ENCODE assay signal across 23 cellular contexts in genomic region chr10:63595072-63595471, GRCh38.
DNase-seq lines count a peak whose midpoint lies in the region; ATAC-seq and TF ChIP-seq lines count a peak whose summit lies in the region.
"Had no signal": no experiment of that assay in that cellular context is flagged by ENCODE, and none has a peak within 500 bp of the region (broad histone marks: within the 10 kb centered on the region; RNA-seq: fewer than 3 reads in every experiment).

No MANE protein-coding gene starts in this region.

- intact Hi-C loops in activated T-helper 1 cell treated with anti-CD3 and anti-CD28 coated beads, Interleukin-12 subunit alpha, Interleukin-12 subunit beta, Interleukin-2, Interleukin-4 antibody, amounts not matched to agents 30 ng/mL and 10 ng/mL and 1 ng/mL, durations not matched to agents 14 hours and 24 hours and 36 hours (cut with micrococcal nuclease) = no loop called here

- H3K36me3 ChIP-seq in BE2C = peaks cover 19% of the 10 kb centered on the region
- peaks cover 0 to 30% of the 10 kb centered on the region in 2 donors for H3K36me3 ChIP-seq in gastroesophageal sphincter
- peaks cover 6% of the 10 kb centered on the region for H3K36me3 ChIP-seq in suprapubic skin
- H3K36me3 ChIP-seq: thyroid gland had no signal

- ATAC-seq in gastroesophageal sphincter (no peak), GM21529 (IDR thresholded peaks at IDR 0.05; ENCODE audit: unreplicated experiment) (no peak), HG03196 (IDR thresholded peaks at IDR 0.05; ENCODE audit: unreplicated experiment) (no peak)
- ATAC-seq: T-cell had no signal

- no peaks in the 10 kb centered on the region for H3K9me3 Mint-ChIP-seq in activated T-helper 1 cell treated with anti-CD3 and anti-CD28 coated beads, Interleukin-12 subunit alpha, Interleukin-12 subunit beta, Interleukin-2, Interleukin-4 antibody, amounts not matched to agents 30 ng/mL and 10 ng/mL and 1 ng/mL, durations not matched to agents 14 hours and 24 hours and 36 hours
- H3K9me3 Mint-ChIP-seq: activated naive CD4-positive, alpha-beta T cell treated with anti-CD3 and anti-CD28 coated beads, Interleukin-2, amount 10 ng/mL, durations not matched to agents 7 days and 5 days; brain; T-cell had no signal

- no peaks in the 10 kb centered on the region for H3K4me1 Mint-ChIP-seq in activated T-helper 1 cell treated with anti-CD3 and anti-CD28 coated beads, Interleukin-12 subunit alpha, Interleukin-12 subunit beta, Interleukin-2, Interleukin-4 antibody, amounts not matched to agents 30 ng/mL and 10 ng/mL and 1 ng/mL, durations not matched to agents 14 hours and 24 hours and 36 hours (ENCODE audit: low read depth)
- H3K4me1 Mint-ChIP-seq: activated naive CD4-positive, alpha-beta T cell treated with anti-CD3 and anti-CD28 coated beads, Interleukin-2, amount 10 ng/mL, durations not matched to agents 7 days and 5 days; T-cell had no signal

- H3K27me3 ChIP-seq in BE2C (no peaks in the 10 kb centered on the region), gastroesophageal sphincter (no peaks in the 10 kb centered on the region), suprapubic skin (no peaks in the 10 kb centered on the region)
- H3K27me3 ChIP-seq: Peyer's patch, SJSA1, thyroid gland had no signal

- TF ChIP-seq POLR2A in gastroesophageal sphincter (IDR thresholded peaks at IDR 0.05) = no peak
- no peak for TF ChIP-seq POLR2A in suprapubic skin (IDR thresholded peaks at IDR 0.05)

- no peaks in the 10 kb centered on the region for H3K27me3 Mint-ChIP-seq in activated T-helper 1 cell treated with anti-CD3 and anti-CD28 coated beads, Interleukin-12 subunit alpha, Interleukin-12 subunit beta, Interleukin-2, Interleukin-4 antibody, amounts not matched to agents 30 ng/mL and 10 ng/mL and 1 ng/mL, durations not matched to agents 14 hours and 24 hours and 36 hours (ENCODE audit: insufficient read depth)
- H3K27me3 Mint-ChIP-seq: activated naive CD4-positive, alpha-beta T cell treated with anti-CD3 and anti-CD28 coated beads, Interleukin-2, amount 10 ng/mL, durations not matched to agents 7 days and 5 days; brain; T-cell had no signal

- WGBS in gastroesophageal sphincter (ENCODE audit: low coverage in 1 of 2), 2 donors = 0 to 7% methylated on average over 3 of the region's 3 CpGs
- 64% methylated on average over 3 of the region's 3 CpGs for WGBS in suprapubic skin

- H3K4me3 Mint-ChIP-seq in activated T-helper 1 cell treated with anti-CD3 and anti-CD28 coated beads, Interleukin-12 subunit alpha, Interleukin-12 subunit beta, Interleukin-2, Interleukin-4 antibody, amounts not matched to agents 30 ng/mL and 10 ng/mL and 1 ng/mL, durations not matched to agents 14 hours and 24 hours and 36 hours = no peak overlapping the region
- H3K4me3 Mint-ChIP-seq: activated naive CD4-positive, alpha-beta T cell treated with anti-CD3 and anti-CD28 coated beads, Interleukin-2, amount 10 ng/mL, durations not matched to agents 7 days and 5 days; brain; T-cell had no signal

- DNase-seq in BE2C (no peak), occipital lobe (lab: John Stamatoyannopoulos, UW) (peak; percentile 16), suprapubic skin (ENCODE audit: low spot score in 2 of 2) (no peak), RPMI8226 (no peak)
- no peak for DNase-seq in activated T-helper 1 cell treated with anti-CD3 and anti-CD28 coated beads, Interleukin-12 subunit alpha, Interleukin-12 subunit beta, Interleukin-2, Interleukin-4 antibody, amounts not matched to agents 30 ng/mL and 10 ng/mL and 1 ng/mL, durations not matched to agents 14 hours and 24 hours and 36 hours (ENCODE audit: low spot score)
- DNase-seq: activated CD4-positive, alpha-beta T cell treated with anti-CD3 and anti-CD28 coated beads, Interleukin-2, amount 50 U/mL, for 4 hours; activated CD4-positive, CD25-positive, alpha-beta regulatory T cell; activated naive CD4-positive, alpha-beta T cell treated with anti-CD3 and anti-CD28 coated beads, Interleukin-2, amount 10 ng/mL, durations not matched to agents 7 days and 5 days; effector CD8-positive, alpha-beta T cell; erythroblast; lower lobe of right lung; NCI-H2029 treated with DMSO at 0.1 percent for 48 hours; NCI-H526; Peyer's patch; stimulated activated CD4-positive, alpha-beta T cell treated with anti-CD3 and anti-CD28 coated beads, Interleukin-15, amount 100 ng/mL, for 24 hours; stimulated activated naive CD4-positive, alpha-beta T cell treated with Interleukin-2 at 50 U/mL for 16 hours; T-cell; thyroid gland had no signal

- peak overlapping the region; percentile 9 for H3K27ac Mint-ChIP-seq in activated T-helper 1 cell treated with anti-CD3 and anti-CD28 coated beads, Interleukin-12 subunit alpha, Interleukin-12 subunit beta, Interleukin-2, Interleukin-4 antibody, amounts not matched to agents 30 ng/mL and 10 ng/mL and 1 ng/mL, durations not matched to agents 14 hours and 24 hours and 36 hours
- H3K27ac Mint-ChIP-seq: activated naive CD4-positive, alpha-beta T cell treated with anti-CD3 and anti-CD28 coated beads, Interleukin-2, amount 10 ng/mL, durations not matched to agents 7 days and 5 days; T-cell had no signal

- peaks cover 14% of the 10 kb centered on the region for H3K36me3 Mint-ChIP-seq in activated T-helper 1 cell treated with anti-CD3 and anti-CD28 coated beads, Interleukin-12 subunit alpha, Interleukin-12 subunit beta, Interleukin-2, Interleukin-4 antibody, amounts not matched to agents 30 ng/mL and 10 ng/mL and 1 ng/mL, durations not matched to agents 14 hours and 24 hours and 36 hours (ENCODE audit: low read depth)

- H3K27ac ChIP-seq in gastroesophageal sphincter (no peak overlapping the region), suprapubic skin (no peak overlapping the region)
- H3K27ac ChIP-seq: lower lobe of right lung, Peyer's patch, SJSA1, thyroid gland had no signal

- H3K4me3 ChIP-seq in BE2C (ENCODE audit: low read depth, low read length) (no peak overlapping the region), gastroesophageal sphincter (no peak overlapping the region), suprapubic skin (no peak overlapping the region)
- H3K4me3 ChIP-seq: lower lobe of right lung, Peyer's patch, SJSA1, thyroid gland had no signal

- peak; percentile 17; the same call in 1 of the 2 replicates for TF ChIP-seq CTCF in BE2C (IDR thresholded peaks at IDR 0.05; ENCODE audit: low read depth, low read length)
- peak in 3 of 4 experiments; percentile 23 to 54 (median 44) for TF ChIP-seq CTCF in gastroesophageal sphincter (IDR thresholded peaks at IDR 0.05)
- TF ChIP-seq CTCF in suprapubic skin (IDR thresholded peaks at IDR 0.05) = peak in 1 of 2 donors; percentile 10

- peaks cover 15% of the 10 kb centered on the region for H3K4me1 ChIP-seq in BE2C
- H3K4me1 ChIP-seq in gastroesophageal sphincter = peaks cover 0 to 27% (median 2%) of the 10 kb centered on the region in 3 donors
- H3K4me1 ChIP-seq in suprapubic skin = no peaks in the 10 kb centered on the region
- H3K4me1 ChIP-seq: lower lobe of right lung, Peyer's patch, SJSA1 had no signal

- TF ChIP-seq EP300 in gastroesophageal sphincter (IDR thresholded peaks at IDR 0.05) = no peak
- TF ChIP-seq EP300 in suprapubic skin (IDR thresholded peaks at IDR 0.05) = no peak

- no peaks in the 10 kb centered on the region for H3K9me3 ChIP-seq in BE2C
- H3K9me3 ChIP-seq in gastroesophageal sphincter = no peaks in the 10 kb centered on the region
- no peaks in the 10 kb centered on the region for H3K9me3 ChIP-seq in suprapubic skin
- H3K9me3 ChIP-seq: lower lobe of right lung, Peyer's patch, SJSA1, thyroid gland had no signal
